In the genomic region with DNA sequence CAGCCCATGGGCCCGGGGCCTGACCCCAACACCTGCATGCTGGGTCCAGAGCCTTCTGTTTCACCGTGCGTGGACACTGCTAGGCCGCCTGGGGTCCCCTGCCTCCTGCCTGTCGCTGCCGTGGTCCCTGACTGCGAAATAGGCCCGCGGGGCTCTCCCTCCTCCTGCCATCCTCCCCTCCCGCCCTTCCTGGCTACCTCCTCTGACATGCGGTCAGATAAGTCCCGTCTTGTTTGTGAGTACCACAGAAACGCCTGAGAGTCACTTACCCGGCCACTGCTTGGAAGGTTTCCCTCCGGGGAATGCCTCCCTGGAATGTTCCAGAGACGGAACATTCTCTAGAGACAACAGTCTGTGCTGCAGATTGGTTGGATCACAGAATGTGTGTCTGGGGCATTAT, we compare ENCODE assay signal across 21 cellular contexts. TPM values are rescaled to one million over a fixed set of nuclear protein-coding genes. Genes with fewer than 3 reads are reported as not detected.
DNase-seq lines count a peak whose midpoint lies in the region; ATAC-seq and TF ChIP-seq lines count a peak whose summit lies in the region.
"Had no signal": no experiment of that assay in that cellular context is flagged by ENCODE, and none has a peak within 500 bp of the region (broad histone marks: within the 10 kb centered on the region; RNA-seq: fewer than 3 reads in every experiment).

No MANE protein-coding gene starts in this region.

- H3K9ac ChIP-seq in BLaER1 treated with 17β-estradiol and CSF1 and Interleukin-3, amounts not matched to agents 10 nM and 100 nM: 0 out of 22 replicates have a peak overlapping the region, but pooled peaks of 2 of the 11 experiments have one; percentile 6 to 20

- H3K4me1 Mint-ChIP-seq in WTC11: peaks cover 26% of the 10 kb centered on the region
- H3K4me1 Mint-ChIP-seq in stimulated activated naive CD8-positive, alpha-beta T cell treated with anti-CD3 and anti-CD28 coated beads, Interleukin-15, amount 100 ng/mL, for 72 hours: peaks cover 25% of the 10 kb centered on the region
- H3K4me1 Mint-ChIP-seq: activated naive CD8-positive, alpha-beta T cell treated with anti-CD3 and anti-CD28 coated beads, Interleukin-2, amount 50 U/mL, for 24 hours; activated T-helper 17 cell treated with anti-CD3 and anti-CD28 coated beads, Interleukin-2, amount 50 U/mL, for 72 hours had no signal

- H3K27me3 ChIP-seq in BLaER1 treated with 17β-estradiol and CSF1 and Interleukin-3, amounts not matched to agents 10 nM and 100 nM: peaks cover 0 to 20% (median 4%) of the 10 kb centered on the region in 11 experiments; a peak in 7 of 22 replicates
- no peaks in the 10 kb centered on the region for H3K27me3 ChIP-seq in prostate gland (replicated peaks; ENCODE audit: insufficient read depth)

- peaks cover 61 to 99% (median 95%) of the 10 kb centered on the region in 10 experiments for H3K4me1 ChIP-seq in BLaER1 treated with 17β-estradiol and CSF1 and Interleukin-3, amounts not matched to agents 10 nM and 100 nM
- H3K4me1 ChIP-seq in prostate gland (replicated peaks): peaks cover 6% of the 10 kb centered on the region

- peak overlapping the region; percentile 72 for H3K27ac Mint-ChIP-seq in WTC11
- no peak overlapping the region for H3K27ac Mint-ChIP-seq in stimulated activated naive CD8-positive, alpha-beta T cell treated with anti-CD3 and anti-CD28 coated beads, Interleukin-15, amount 100 ng/mL, for 72 hours
- H3K27ac Mint-ChIP-seq: activated naive CD8-positive, alpha-beta T cell treated with anti-CD3 and anti-CD28 coated beads, Interleukin-2, amount 50 U/mL, for 24 hours; activated T-helper 17 cell treated with anti-CD3 and anti-CD28 coated beads, Interleukin-2, amount 50 U/mL, for 72 hours; effector memory CD8-positive, alpha-beta T cell had no signal

- H3K27ac ChIP-seq in BLaER1 treated with 17β-estradiol and CSF1 and Interleukin-3, amounts not matched to agents 10 nM and 100 nM: no peak overlapping the region; a peak in 1 of 22 replicates
- H3K27ac ChIP-seq in prostate gland: peak overlapping the region; percentile 33 to 55
- H3K27ac ChIP-seq: SK-N-MC, stomach had no signal

- peaks cover 0 to 8% (median 0%) of the 10 kb centered on the region in 11 experiments; a peak in 4 of 22 replicates for H4K20me1 ChIP-seq in BLaER1 treated with 17β-estradiol and CSF1 and Interleukin-3, amounts not matched to agents 10 nM and 100 nM

- intact Hi-C loops in prostate gland (cut with DNase I): loop anchor here (5.0 to 10.0 kb wide), 3 partner anchors 62 to 345 kb away; a partner anchor contains a TSS

- peaks cover 0 to 30% (median 0%) of the 10 kb centered on the region in 11 experiments; a peak in 8 of 22 replicates for H3K36me3 ChIP-seq in BLaER1 treated with 17β-estradiol and CSF1 and Interleukin-3, amounts not matched to agents 10 nM and 100 nM
- H3K36me3 ChIP-seq in prostate gland: no peaks in the 10 kb centered on the region

- no peak for ATAC-seq in WTC11
- ATAC-seq in activated CD4-positive, CD25-positive, alpha-beta regulatory T cell treated with anti-CD3 and anti-CD28 coated beads, Interleukin-2, amount 50 U/mL, for 24 hours: no peak
- no peak for ATAC-seq in stimulated activated naive CD8-positive, alpha-beta T cell treated with anti-CD3 and anti-CD28 coated beads, Interleukin-15, amount 100 ng/mL, for 72 hours
- no peak for ATAC-seq in GM21381 (IDR thresholded peaks at IDR 0.05; ENCODE audit: unreplicated experiment)
- ATAC-seq: activated naive CD8-positive, alpha-beta T cell treated with anti-CD3 and anti-CD28 coated beads, Interleukin-2, amount 50 U/mL, for 24 hours; activated T-helper 17 cell treated with anti-CD3 and anti-CD28 coated beads, Interleukin-2, amount 50 U/mL, for 72 hours; effector memory CD8-positive, alpha-beta T cell; left colon had no signal

- no peak for TF ChIP-seq CTCF in WTC11 (IDR thresholded peaks at IDR 0.05)
- no peak for TF ChIP-seq CTCF in fibroblast of pulmonary artery (IDR thresholded peaks at IDR 0.05; ENCODE audit: low read length, missing control alignments)
- TF ChIP-seq CTCF in prostate gland (IDR thresholded peaks at IDR 0.05): no peak

- WGBS in prostate gland: 23% methylated on average over 16 of the region's 16 CpGs

- CTCF ChIA-PET in WTC11 (lab: Charles Lee): interaction anchor here (0.9 kb wide), 2 partner anchors 12 to 258 kb away, joined by 3 read pairs; no protein-coding TSS in a partner anchor

- H3K27me3 Mint-ChIP-seq in WTC11 (ENCODE audit: low read depth): peaks cover 23% of the 10 kb centered on the region
- no peaks in the 10 kb centered on the region for H3K27me3 Mint-ChIP-seq in stimulated activated naive CD8-positive, alpha-beta T cell treated with anti-CD3 and anti-CD28 coated beads, Interleukin-15, amount 100 ng/mL, for 72 hours
- H3K27me3 Mint-ChIP-seq: activated naive CD8-positive, alpha-beta T cell treated with anti-CD3 and anti-CD28 coated beads, Interleukin-2, amount 50 U/mL, for 24 hours; activated T-helper 17 cell treated with anti-CD3 and anti-CD28 coated beads, Interleukin-2, amount 50 U/mL, for 72 hours had no signal

- H3K4me3 Mint-ChIP-seq in WTC11: no peak overlapping the region
- H3K4me3 Mint-ChIP-seq in stimulated activated naive CD8-positive, alpha-beta T cell treated with anti-CD3 and anti-CD28 coated beads, Interleukin-15, amount 100 ng/mL, for 72 hours: no peak overlapping the region
- H3K4me3 Mint-ChIP-seq: activated naive CD8-positive, alpha-beta T cell treated with anti-CD3 and anti-CD28 coated beads, Interleukin-2, amount 50 U/mL, for 24 hours; activated T-helper 17 cell treated with anti-CD3 and anti-CD28 coated beads, Interleukin-2, amount 50 U/mL, for 72 hours; effector memory CD8-positive, alpha-beta T cell had no signal

- H3K9me3 Mint-ChIP-seq in WTC11: no peaks in the 10 kb centered on the region
- H3K9me3 Mint-ChIP-seq in stimulated activated naive CD8-positive, alpha-beta T cell treated with anti-CD3 and anti-CD28 coated beads, Interleukin-15, amount 100 ng/mL, for 72 hours: no peaks in the 10 kb centered on the region
- H3K9me3 Mint-ChIP-seq: activated naive CD8-positive, alpha-beta T cell treated with anti-CD3 and anti-CD28 coated beads, Interleukin-2, amount 50 U/mL, for 24 hours; activated T-helper 17 cell treated with anti-CD3 and anti-CD28 coated beads, Interleukin-2, amount 50 U/mL, for 72 hours; effector memory CD8-positive, alpha-beta T cell had no signal

- DNase-seq in WTC11 (ENCODE audit: low spot score): no peak
- peak; percentile 35 for DNase-seq in fibroblast of pulmonary artery (ENCODE audit: low read depth)
- peak; percentile 79 for DNase-seq in prostate gland (ENCODE audit: low spot score)
- DNase-seq in stimulated activated naive CD8-positive, alpha-beta T cell treated with anti-CD3 and anti-CD28 coated beads, Interleukin-15, amount 100 ng/mL, for 72 hours: no peak
- DNase-seq in effector CD4-positive, alpha-beta T cell: no peak
- DNase-seq: activated CD4-positive, alpha-beta T cell treated with anti-CD3 and anti-CD28 coated beads for 1 hour; activated naive CD8-positive, alpha-beta T cell treated with anti-CD3 and anti-CD28 coated beads, Interleukin-2, amount 50 U/mL, for 24 hours; COR-L47; effector memory CD8-positive, alpha-beta T cell; left colon; NCI-H526; stomach; T-helper 9 cell had no signal

- POLR2A ChIA-PET in WTC11 (lab: Charles Lee): no interaction called here

- no peak for TF ChIP-seq POLR2A in prostate gland (IDR thresholded peaks at IDR 0.05)

- no peaks in the 10 kb centered on the region for H3K36me3 Mint-ChIP-seq in WTC11

- H3K4me3 ChIP-seq in BLaER1 treated with 17β-estradiol and CSF1 and Interleukin-3, amounts not matched to agents 10 nM and 100 nM: no peak overlapping the region
- H3K4me3 ChIP-seq in fibroblast of pulmonary artery (replicated peaks; ENCODE audit: low read depth, low read length) (no peak overlapping the region), prostate gland (no peak overlapping the region)
- H3K4me3 ChIP-seq: SK-N-MC, stomach had no signal

- no peaks in the 10 kb centered on the region for H3K9me3 ChIP-seq in BLaER1 treated with 17β-estradiol and CSF1 and Interleukin-3, amounts not matched to agents 10 nM and 100 nM (replicated peaks in 1 of 11)
- no peaks in the 10 kb centered on the region for H3K9me3 ChIP-seq in prostate gland
- H3K9me3 ChIP-seq: stomach had no signal

- H3K4me2 ChIP-seq in BLaER1 treated with 17β-estradiol and CSF1 and Interleukin-3, amounts not matched to agents 10 nM and 100 nM: peak overlapping the region; percentile 51 to 96 (median 78); a peak in 20 of 22 replicates

TF ChIP-seq in WTC11, 78 proteins besides CTCF, POLR2A, EP300 and RAD21 (continues in another document):
- no peak for TF ChIP-seq ZNF138 (CRISPR knock-in tag; conservative IDR thresholded peaks at IDR 0.05)
- TF ChIP-seq TEAD1 (CRISPR knock-in tag; IDR thresholded peaks at IDR 0.05): no peak
- TF ChIP-seq JAZF1 (CRISPR knock-in tag; IDR thresholded peaks at IDR 0.05): no peak
- TF ChIP-seq, protein P1, sequence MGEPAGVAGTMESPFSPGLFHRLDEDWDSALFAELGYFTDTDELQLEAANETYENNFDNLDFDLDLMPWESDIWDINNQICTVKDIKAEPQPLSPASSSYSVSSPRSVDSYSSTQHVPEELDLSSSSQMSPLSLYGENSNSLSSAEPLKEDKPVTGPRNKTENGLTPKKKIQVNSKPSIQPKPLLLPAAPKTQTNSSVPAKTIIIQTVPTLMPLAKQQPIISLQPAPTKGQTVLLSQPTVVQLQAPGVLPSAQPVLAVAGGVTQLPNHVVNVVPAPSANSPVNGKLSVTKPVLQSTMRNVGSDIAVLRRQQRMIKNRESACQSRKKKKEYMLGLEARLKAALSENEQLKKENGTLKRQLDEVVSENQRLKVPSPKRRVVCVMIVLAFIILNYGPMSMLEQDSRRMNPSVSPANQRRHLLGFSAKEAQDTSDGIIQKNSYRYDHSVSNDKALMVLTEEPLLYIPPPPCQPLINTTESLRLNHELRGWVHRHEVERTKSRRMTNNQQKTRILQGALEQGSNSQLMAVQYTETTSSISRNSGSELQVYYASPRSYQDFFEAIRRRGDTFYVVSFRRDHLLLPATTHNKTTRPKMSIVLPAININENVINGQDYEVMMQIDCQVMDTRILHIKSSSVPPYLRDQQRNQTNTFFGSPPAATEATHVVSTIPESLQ (CRISPR knock-in tag; IDR thresholded peaks at IDR 0.05): no peak

RNA-seq across cellular contexts. Expression of a gene that starts 22.8 kb away (rescaled TPM):
- total RNA-seq in WTC11 (2021): not detected in 3 replicates
- total RNA-seq in prostate gland: not detected
- total RNA-seq: cerebellum, HT-29, left colon, right cardiac atrium had no signal

Comparison
In these comparisons a context has a peak if more than half of its experiments do, and no peak if none do; other contexts are left out.
1. H3K27ac ChIP-seq: peak in prostate gland (2 of 2); none in BLaER1 treated with 17β-estradiol and CSF1 and Interleukin-3, amounts not matched to agents 10 nM and 100 nM (0 of 11).
2. DNase-seq: peak in fibroblast of pulmonary artery (single experiment) and prostate gland (single experiment); none in WTC11 (single experiment), stimulated activated naive CD8-positive, alpha-beta T cell treated with anti-CD3 and anti-CD28 coated beads, Interleukin-15, amount 100 ng/mL, for 72 hours (0 of 2) and effector CD4-positive, alpha-beta T cell (single experiment).